1 cellular context compared by ENCODE assay signal in the genomic region with DNA sequence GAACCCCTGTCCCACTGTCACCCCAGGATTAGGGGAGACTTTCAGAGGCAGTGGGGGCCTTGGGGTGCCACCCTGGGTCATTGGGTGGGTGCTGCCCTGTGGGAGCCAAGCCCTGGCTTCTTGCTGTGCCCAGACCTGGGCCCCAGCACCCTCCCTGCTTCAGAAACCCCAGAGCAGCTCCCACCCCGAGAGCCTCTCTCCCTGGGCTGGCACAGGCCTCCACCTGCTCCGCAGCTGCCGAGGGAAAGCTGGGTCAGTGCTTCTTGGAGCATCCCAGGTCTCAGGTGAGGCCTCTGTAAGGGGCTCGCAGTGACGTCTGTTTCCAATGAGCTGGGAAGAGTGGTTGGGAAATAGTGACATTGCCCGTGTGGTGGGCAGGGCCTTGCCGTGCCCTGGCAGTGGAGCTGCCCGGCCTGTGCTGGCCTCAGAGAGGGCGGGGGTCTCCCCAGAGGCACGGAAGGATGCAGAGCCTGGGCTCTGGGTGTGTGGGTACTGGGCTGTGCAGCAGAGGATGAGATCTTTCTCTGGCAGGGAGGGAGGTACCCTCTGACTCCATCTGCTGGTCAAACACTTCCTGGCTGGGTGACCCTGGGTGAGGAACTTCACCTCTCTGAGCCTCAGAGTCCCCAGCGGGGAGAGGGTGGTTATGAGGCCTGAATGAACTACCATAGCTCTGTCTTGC.
TF ChIP-seq lines count a peak whose summit lies in the region.

No MANE protein-coding gene starts in this region.

TF ChIP-seq in HEK293, 187 proteins besides CTCF, POLR2A, EP300 and RAD21 (continued from another document):
- TF ChIP-seq ZEB2 (tag by site-specific recombination; IDR thresholded peaks at IDR 0.05) (no peak), ZNF211 (tag by site-specific recombination; IDR thresholded peaks at IDR 0.05; ENCODE audit: low read depth) (no peak), SP7 (tag by site-specific recombination; IDR thresholded peaks at IDR 0.05) (no peak), ZNF777 (tag by site-specific recombination; IDR thresholded peaks at IDR 0.05; ENCODE audit: borderline replicate concordance) (no peak), ZBTB8A (tag by site-specific recombination; IDR thresholded peaks at IDR 0.05) (0 out of 2 replicates have a peak, but pooled peaks have one; percentile 7), ZNF223 (tag by site-specific recombination; IDR thresholded peaks at IDR 0.05) (no peak), EGR2 (tag by site-specific recombination; IDR thresholded peaks at IDR 0.05; ENCODE audit: low read depth) (no peak), ZNF768 (tag by site-specific recombination; IDR thresholded peaks at IDR 0.05) (peak; percentile 90; the same call in 1 of the 2 replicates), ZNF76 (tag by site-specific recombination; IDR thresholded peaks at IDR 0.05; ENCODE audit: borderline replicate concordance, low read depth) (no peak), ZNF555 (tag by site-specific recombination; conservative IDR thresholded peaks at IDR 0.05) (no peak)
- TF ChIP-seq, protein P1, sequence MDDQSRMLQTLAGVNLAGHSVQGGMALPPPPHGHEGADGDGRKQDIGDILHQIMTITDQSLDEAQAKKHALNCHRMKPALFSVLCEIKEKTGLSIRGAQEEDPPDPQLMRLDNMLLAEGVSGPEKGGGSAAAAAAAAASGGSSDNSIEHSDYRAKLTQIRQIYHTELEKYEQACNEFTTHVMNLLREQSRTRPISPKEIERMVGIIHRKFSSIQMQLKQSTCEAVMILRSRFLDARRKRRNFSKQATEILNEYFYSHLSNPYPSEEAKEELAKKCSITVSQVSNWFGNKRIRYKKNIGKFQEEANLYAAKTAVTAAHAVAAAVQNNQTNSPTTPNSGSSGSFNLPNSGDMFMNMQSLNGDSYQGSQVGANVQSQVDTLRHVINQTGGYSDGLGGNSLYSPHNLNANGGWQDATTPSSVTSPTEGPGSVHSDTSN (CRISPR knock-in tag; IDR thresholded peaks at IDR 0.05) = no peak
- TF ChIP-seq, protein P2, sequence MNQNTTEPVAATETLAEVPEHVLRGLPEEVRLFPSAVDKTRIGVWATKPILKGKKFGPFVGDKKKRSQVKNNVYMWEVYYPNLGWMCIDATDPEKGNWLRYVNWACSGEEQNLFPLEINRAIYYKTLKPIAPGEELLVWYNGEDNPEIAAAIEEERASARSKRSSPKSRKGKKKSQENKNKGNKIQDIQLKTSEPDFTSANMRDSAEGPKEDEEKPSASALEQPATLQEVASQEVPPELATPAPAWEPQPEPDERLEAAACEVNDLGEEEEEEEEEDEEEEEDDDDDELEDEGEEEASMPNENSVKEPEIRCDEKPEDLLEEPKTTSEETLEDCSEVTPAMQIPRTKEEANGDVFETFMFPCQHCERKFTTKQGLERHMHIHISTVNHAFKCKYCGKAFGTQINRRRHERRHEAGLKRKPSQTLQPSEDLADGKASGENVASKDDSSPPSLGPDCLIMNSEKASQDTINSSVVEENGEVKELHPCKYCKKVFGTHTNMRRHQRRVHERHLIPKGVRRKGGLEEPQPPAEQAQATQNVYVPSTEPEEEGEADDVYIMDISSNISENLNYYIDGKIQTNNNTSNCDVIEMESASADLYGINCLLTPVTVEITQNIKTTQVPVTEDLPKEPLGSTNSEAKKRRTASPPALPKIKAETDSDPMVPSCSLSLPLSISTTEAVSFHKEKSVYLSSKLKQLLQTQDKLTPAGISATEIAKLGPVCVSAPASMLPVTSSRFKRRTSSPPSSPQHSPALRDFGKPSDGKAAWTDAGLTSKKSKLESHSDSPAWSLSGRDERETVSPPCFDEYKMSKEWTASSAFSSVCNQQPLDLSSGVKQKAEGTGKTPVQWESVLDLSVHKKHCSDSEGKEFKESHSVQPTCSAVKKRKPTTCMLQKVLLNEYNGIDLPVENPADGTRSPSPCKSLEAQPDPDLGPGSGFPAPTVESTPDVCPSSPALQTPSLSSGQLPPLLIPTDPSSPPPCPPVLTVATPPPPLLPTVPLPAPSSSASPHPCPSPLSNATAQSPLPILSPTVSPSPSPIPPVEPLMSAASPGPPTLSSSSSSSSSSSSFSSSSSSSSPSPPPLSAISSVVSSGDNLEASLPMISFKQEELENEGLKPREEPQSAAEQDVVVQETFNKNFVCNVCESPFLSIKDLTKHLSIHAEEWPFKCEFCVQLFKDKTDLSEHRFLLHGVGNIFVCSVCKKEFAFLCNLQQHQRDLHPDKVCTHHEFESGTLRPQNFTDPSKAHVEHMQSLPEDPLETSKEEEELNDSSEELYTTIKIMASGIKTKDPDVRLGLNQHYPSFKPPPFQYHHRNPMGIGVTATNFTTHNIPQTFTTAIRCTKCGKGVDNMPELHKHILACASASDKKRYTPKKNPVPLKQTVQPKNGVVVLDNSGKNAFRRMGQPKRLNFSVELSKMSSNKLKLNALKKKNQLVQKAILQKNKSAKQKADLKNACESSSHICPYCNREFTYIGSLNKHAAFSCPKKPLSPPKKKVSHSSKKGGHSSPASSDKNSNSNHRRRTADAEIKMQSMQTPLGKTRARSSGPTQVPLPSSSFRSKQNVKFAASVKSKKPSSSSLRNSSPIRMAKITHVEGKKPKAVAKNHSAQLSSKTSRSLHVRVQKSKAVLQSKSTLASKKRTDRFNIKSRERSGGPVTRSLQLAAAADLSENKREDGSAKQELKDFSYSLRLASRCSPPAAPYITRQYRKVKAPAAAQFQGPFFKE (tag by site-specific recombination; IDR thresholded peaks at IDR 0.05; ENCODE audit: borderline replicate concordance) = no peak
- TF ChIP-seq, protein P3, sequence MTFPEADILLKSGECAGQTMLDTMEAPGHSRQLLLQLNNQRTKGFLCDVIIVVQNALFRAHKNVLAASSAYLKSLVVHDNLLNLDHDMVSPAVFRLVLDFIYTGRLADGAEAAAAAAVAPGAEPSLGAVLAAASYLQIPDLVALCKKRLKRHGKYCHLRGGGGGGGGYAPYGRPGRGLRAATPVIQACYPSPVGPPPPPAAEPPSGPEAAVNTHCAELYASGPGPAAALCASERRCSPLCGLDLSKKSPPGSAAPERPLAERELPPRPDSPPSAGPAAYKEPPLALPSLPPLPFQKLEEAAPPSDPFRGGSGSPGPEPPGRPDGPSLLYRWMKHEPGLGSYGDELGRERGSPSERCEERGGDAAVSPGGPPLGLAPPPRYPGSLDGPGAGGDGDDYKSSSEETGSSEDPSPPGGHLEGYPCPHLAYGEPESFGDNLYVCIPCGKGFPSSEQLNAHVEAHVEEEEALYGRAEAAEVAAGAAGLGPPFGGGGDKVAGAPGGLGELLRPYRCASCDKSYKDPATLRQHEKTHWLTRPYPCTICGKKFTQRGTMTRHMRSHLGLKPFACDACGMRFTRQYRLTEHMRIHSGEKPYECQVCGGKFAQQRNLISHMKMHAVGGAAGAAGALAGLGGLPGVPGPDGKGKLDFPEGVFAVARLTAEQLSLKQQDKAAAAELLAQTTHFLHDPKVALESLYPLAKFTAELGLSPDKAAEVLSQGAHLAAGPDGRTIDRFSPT (tag by site-specific recombination; IDR thresholded peaks at IDR 0.05) = 0 out of 2 replicates have a peak, but pooled peaks have one; percentile 22
TF ChIP-seq in HEK293: peak in this region for 3.
